ENCODE assay signal across 9 cellular contexts in genomic region chr6:99330159-99330558, GRCh38. TPM values are rescaled to one million over a fixed set of nuclear protein-coding genes. Genes with fewer than 3 reads are reported as not detected.
A peak's percentile ranks its signal among the peaks of the same experiment; 100 is the strongest.
DNase-seq lines count a peak whose midpoint lies in the region; ATAC-seq and TF ChIP-seq lines count a peak whose summit lies in the region.
"Had no signal": no experiment of that assay in that cellular context is flagged by ENCODE, and none has a peak within 500 bp of the region (broad histone marks: within the 10 kb centered on the region; RNA-seq: fewer than 3 reads in every experiment).

No MANE protein-coding gene starts in this region.

- H3K27ac ChIP-seq in SU-DHL-6 (ENCODE audit: low read depth, low read length) (no peak overlapping the region), ascending aorta (no peak overlapping the region)
- H3K27ac ChIP-seq: neutrophil had no signal

- H3K79me2 ChIP-seq in SU-DHL-6 (ENCODE audit: insufficient read depth, low read length) = no peaks in the 10 kb centered on the region

- H3K4me1 ChIP-seq in ascending aorta = no peaks in the 10 kb centered on the region

- H3K4me3 ChIP-seq in Jurkat, Clone E6-1 (ENCODE audit: low read length) = no peak overlapping the region
- H3K4me3 ChIP-seq in SU-DHL-6 (ENCODE audit: insufficient read depth, low read length, poor library complexity, severe bottlenecking) (no peak overlapping the region), ascending aorta (no peak overlapping the region)

- peak; percentile 64 for ATAC-seq in GM21825 (IDR thresholded peaks at IDR 0.05; ENCODE audit: unreplicated experiment)

- H3K9me3 ChIP-seq in SU-DHL-6 (ENCODE audit: insufficient read depth, low read length) (no peaks in the 10 kb centered on the region), ascending aorta (no peaks in the 10 kb centered on the region)
- H3K9me3 ChIP-seq: neutrophil had no signal

- H3K9me2 ChIP-seq in SU-DHL-6 (replicated peaks; ENCODE audit: insufficient read depth, low read length) = no peaks in the 10 kb centered on the region

- H3K36me3 ChIP-seq in SU-DHL-6 (ENCODE audit: low read length) = no peaks in the 10 kb centered on the region
- H3K36me3 ChIP-seq in ascending aorta = no peaks in the 10 kb centered on the region
- H3K36me3 ChIP-seq: neutrophil had no signal

- H3K4me2 ChIP-seq in SU-DHL-6 (ENCODE audit: low read depth, low read length, poor library complexity, severe bottlenecking) = no peak overlapping the region

- TF ChIP-seq CTCF in SU-DHL-6 (IDR thresholded peaks at IDR 0.05; ENCODE audit: insufficient read depth, low read length, poor library complexity, severe bottlenecking) (peak; percentile 63), ascending aorta (IDR thresholded peaks at IDR 0.05) (peak; percentile 31 to 59 (median 58))

- intact Hi-C loops in ascending aorta (cut with DNase I) = loop anchor here (5.0 to 10.0 kb wide), 2 partner anchors 62 to 415 kb away; partner anchors contain the start of gene COQ3

- no peak overlapping the region for H3K9ac ChIP-seq in SU-DHL-6 (ENCODE audit: low read length)

- no peaks in the 10 kb centered on the region for H3F3A ChIP-seq in SU-DHL-6 (ENCODE audit: insufficient read depth)

- peak overlapping the region; percentile 4 for H2AFZ ChIP-seq in SU-DHL-6 (ENCODE audit: low read depth, low read length, severe bottlenecking)

- no peaks in the 10 kb centered on the region for H3K27me3 ChIP-seq in SU-DHL-6 (ENCODE audit: low read length)
- H3K27me3 ChIP-seq in ascending aorta = no peaks in the 10 kb centered on the region

- no peaks in the 10 kb centered on the region for H4K20me1 ChIP-seq in SU-DHL-6 (ENCODE audit: low read depth, low read length)

- DNase-seq in NCI-H345 (lab: John Stamatoyannopoulos, UW) (peak; percentile 26), NCI-H345 treated with DMSO at 0.1 percent for 48 hours (lab: John Stamatoyannopoulos, UW; ENCODE audit: unreplicated experiment) (no peak), ascending aorta (ENCODE audit: low spot score in 2 of 2) (no peak), iris pigment epithelial cell (ENCODE audit: low read depth) (peak; percentile 78)
- peak; percentile 71 for DNase-seq in Jurkat, Clone E6-1 (ENCODE audit: low read depth, low spot score)
- DNase-seq in stimulated activated CD4-positive, alpha-beta T cell treated with anti-CD3 and anti-CD28 coated beads, Interleukin-2, amount 100 ng/mL, for 48 hours = peak; percentile 53 to 56

RNA-seq across cellular contexts. Expression of gene FAXC, which starts 19.3 kb away (rescaled TPM):
- polyA plus RNA-seq in Jurkat, Clone E6-1 (2012; ENCODE audit: insufficient read depth, insufficient read length) = 3.1 TPM
- total RNA-seq in ascending aorta = not detected

Comparison
In these comparisons a context has a peak if more than half of its experiments do, and no peak if none do; other contexts are left out.
1. DNase-seq: peak in NCI-H345 (single experiment), Jurkat, Clone E6-1 (single experiment), iris pigment epithelial cell (single experiment) and stimulated activated CD4-positive, alpha-beta T cell treated with anti-CD3 and anti-CD28 coated beads, Interleukin-2, amount 100 ng/mL, for 48 hours (2 of 2); none in NCI-H345 treated with DMSO at 0.1 percent for 48 hours (single experiment) and ascending aorta (0 of 2).